ENCODE assay signal across 21 cellular contexts in the genomic region with DNA sequence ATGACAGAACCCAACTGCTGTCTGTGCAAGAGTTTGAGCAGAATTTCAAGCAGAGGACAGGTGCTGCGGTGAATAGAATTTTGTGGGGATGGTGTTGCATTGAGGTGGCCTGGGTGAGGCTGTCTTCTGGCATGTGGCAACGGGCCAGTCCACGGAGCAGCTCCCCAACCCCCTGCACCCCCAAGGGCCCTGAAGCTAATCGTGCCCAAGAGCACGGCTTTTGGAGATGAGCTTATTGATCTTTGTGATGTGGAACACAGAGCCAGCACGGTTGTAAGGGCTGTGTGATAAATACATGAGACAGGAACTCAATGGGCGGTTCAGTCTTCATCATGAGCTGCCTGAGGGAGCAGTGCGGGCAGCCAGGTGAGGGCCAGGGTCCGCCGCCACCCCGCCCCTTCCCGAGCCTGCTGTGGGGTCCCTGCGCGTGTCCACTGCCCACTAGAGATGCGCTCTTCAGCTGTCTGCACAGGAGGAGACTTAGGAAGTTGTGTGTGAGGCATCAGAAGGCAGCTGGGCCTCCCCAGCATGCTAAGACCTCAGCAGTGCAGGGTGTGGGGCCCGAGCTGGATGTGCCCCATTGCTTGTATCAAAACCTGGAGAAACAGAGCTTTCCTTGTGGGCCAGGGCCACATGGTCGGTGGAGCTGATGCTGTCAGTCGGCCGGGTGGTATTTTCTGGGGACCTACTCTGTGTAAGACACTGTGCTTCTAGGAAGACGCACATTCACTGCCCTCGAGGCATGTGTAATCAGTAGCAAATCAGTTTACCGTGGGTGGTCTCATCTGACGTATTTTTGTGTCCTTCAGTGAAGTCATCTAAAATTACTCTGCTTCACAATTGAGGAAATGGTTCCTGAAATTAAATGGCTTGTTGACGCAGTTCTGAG.
"Had no signal": no experiment of that assay in that cellular context is flagged by ENCODE, and none has a peak within 500 bp of the region (broad histone marks: within the 10 kb centered on the region; RNA-seq: fewer than 3 reads in every experiment).

No MANE protein-coding gene starts in this region.

- H3K36me3 ChIP-seq: colonic mucosa, left ventricle myocardium inferior, lower lobe of right lung, ovary, right lobe of liver, suprapubic skin, thyroid gland, uterus had no signal

- H3K4me1 ChIP-seq: colonic mucosa, foreskin keratinocyte, left ventricle myocardium inferior, lower lobe of right lung, right lobe of liver, suprapubic skin, thyroid gland, uterus had no signal

- H3K4me3 Mint-ChIP-seq: memory B cell, naive B cell, nephron, type B pancreatic cell had no signal

- H3K9me3 Mint-ChIP-seq: memory B cell, nephron, type B pancreatic cell had no signal

- H3K9me3 ChIP-seq: colonic mucosa, left ventricle myocardium inferior, lower lobe of right lung, ovary, right lobe of liver, suprapubic skin, thyroid gland, uterus had no signal

- H3K27ac ChIP-seq: colonic mucosa, foreskin keratinocyte, hepatocyte, left ventricle myocardium inferior, lower lobe of right lung, ovary, right lobe of liver, suprapubic skin, thyroid gland, uterus had no signal

- ATAC-seq: foreskin keratinocyte, left cardiac atrium, lower lobe of right lung, right lobe of liver had no signal

- H3K4me3 ChIP-seq: colonic mucosa, hepatocyte, left ventricle myocardium inferior, lower lobe of right lung, ovary, right lobe of liver, suprapubic skin, thyroid gland, uterus had no signal

- H3K36me3 Mint-ChIP-seq: memory B cell, naive B cell, type B pancreatic cell had no signal

- H3K4me2 ChIP-seq: hepatocyte had no signal

- H3K27ac Mint-ChIP-seq: memory B cell, naive B cell, nephron, progenitor cell of endocrine pancreas, type B pancreatic cell had no signal

- H3K4me1 Mint-ChIP-seq: memory B cell, naive B cell had no signal

- DNase-seq: colonic mucosa; dermis blood vessel endothelial cell; foreskin keratinocyte; head of caudate nucleus; kidney; left cardiac atrium; left ventricle myocardium inferior; lower lobe of right lung; midbrain; naive B cell; ovary; right lobe of liver; stimulated activated naive CD4-positive, alpha-beta T cell treated with Interleukin-2 at 50 U/mL for 16 hours; thyroid gland; uterus had no signal

- H3K27me3 ChIP-seq: colonic mucosa, foreskin keratinocyte, hepatocyte, ovary, right lobe of liver, suprapubic skin, thyroid gland, uterus had no signal
